ENCODE assay signal across 12 cellular contexts in genomic region chr20:26163890-26164289, GRCh38.
A peak's percentile ranks its signal among the peaks of the same experiment; 100 is the strongest.
DNase-seq lines count a peak whose midpoint lies in the region; ATAC-seq and TF ChIP-seq lines count a peak whose summit lies in the region.
"Had no signal": no experiment of that assay in that cellular context is flagged by ENCODE, and none has a peak within 500 bp of the region (broad histone marks: within the 10 kb centered on the region; RNA-seq: fewer than 3 reads in every experiment).

No MANE protein-coding gene starts in this region.

- no peak overlapping the region for H3K9ac ChIP-seq in smooth muscle cell (ENCODE audit: low read depth)

- 10% methylated on average over 2 of the region's 2 CpGs for WGBS in smooth muscle cell (ENCODE audit: low lambda C conversion rate)

- H3K4me2 ChIP-seq in smooth muscle cell = peak overlapping the region; percentile 13

- H3F3A ChIP-seq in smooth muscle cell (ENCODE audit: low read depth) = no peaks in the 10 kb centered on the region

- DNase-seq in H4 (ENCODE audit: low spot score) (peak; percentile 22), fibroblast of villous mesenchyme (ENCODE audit: low read depth) (peak; percentile 27), smooth muscle cell (lab: John Stamatoyannopoulos, UW; ENCODE audit: unreplicated experiment) (no peak), GM19240 (ENCODE audit: insufficient read length, low spot score) (no peak)
- DNase-seq in activated CD4-positive, alpha-beta T cell treated with anti-CD3 and anti-CD28 coated beads, Interleukin-2, amount 50 U/mL, for 1 hour = no peak
- DNase-seq: activated T-cell treated with anti-CD3 and anti-CD28 coated beads, Interleukin-2, amount 50 U/mL, for 72 hours; DMS53; NCI-H1105 treated with DMSO at 0.1 percent for 48 hours; stimulated activated CD4-positive, alpha-beta T cell treated with anti-CD3 and anti-CD28 coated beads, Interleukin-4, amount 100 ng/mL, for 4 hours; stomach had no signal

- H3K4me3 ChIP-seq in fibroblast of villous mesenchyme (ENCODE audit: low read depth, low read length) = no peak overlapping the region
- no peak overlapping the region for H3K4me3 ChIP-seq in smooth muscle cell
- H3K4me3 ChIP-seq: stomach had no signal

- H3K4me1 ChIP-seq in smooth muscle cell (ENCODE audit: low read depth) = peaks cover 3% of the 10 kb centered on the region
- H3K4me1 ChIP-seq: stomach had no signal

- H4K20me1 ChIP-seq in smooth muscle cell (ENCODE audit: low read depth) = no peaks in the 10 kb centered on the region

- no peaks in the 10 kb centered on the region for H3K79me2 ChIP-seq in smooth muscle cell (ENCODE audit: low read depth)

- H3K27me3 ChIP-seq in smooth muscle cell (ENCODE audit: low read depth) = no peaks in the 10 kb centered on the region
- H3K27me3 ChIP-seq: stomach had no signal

- ATAC-seq in SK-N-SH treated with all-trans-retinoic acid at 6 μM for 48 hours = peak; percentile 90
- ATAC-seq in HG03469 (IDR thresholded peaks at IDR 0.05; ENCODE audit: unreplicated experiment) = no peak
- ATAC-seq: activated T-cell treated with anti-CD3 and anti-CD28 coated beads, Interleukin-2, amount 50 U/mL, for 72 hours had no signal

- no peaks in the 10 kb centered on the region for H3K9me3 ChIP-seq in smooth muscle cell (replicated peaks; ENCODE audit: low read depth)
- H3K9me3 ChIP-seq: stomach had no signal

- no peak for TF ChIP-seq CTCF in fibroblast of villous mesenchyme (IDR thresholded peaks at IDR 0.05; ENCODE audit: insufficient read depth, low read depth, low read length)
- no peak for TF ChIP-seq CTCF in smooth muscle cell (IDR thresholded peaks at IDR 0.05; ENCODE audit: borderline replicate concordance, insufficient read depth, poor library complexity, severe bottlenecking)

- no peaks in the 10 kb centered on the region for H3K36me3 ChIP-seq in smooth muscle cell (ENCODE audit: low read depth)
- H3K36me3 ChIP-seq: stomach had no signal

- H3K27ac ChIP-seq in smooth muscle cell (ENCODE audit: low read depth) = peak overlapping the region; percentile 25
- H3K27ac ChIP-seq: stomach had no signal

- no peak overlapping the region for H2AFZ ChIP-seq in smooth muscle cell (ENCODE audit: low read depth)

TF ChIP-seq in SK-N-SH treated with all-trans-retinoic acid at 6 μM for 48 hours, 23 proteins besides CTCF, POLR2A, EP300 and RAD21:
- TF ChIP-seq CSRNP3 (CRISPR knock-in tag; IDR thresholded peaks at IDR 0.05) (no peak), OSR1 (CRISPR knock-in tag; IDR thresholded peaks at IDR 0.05) (no peak), ZNF565 (CRISPR knock-in tag; conservative IDR thresholded peaks at IDR 0.05; ENCODE audit: low read depth) (no peak), TOX (CRISPR knock-in tag; IDR thresholded peaks at IDR 0.05; ENCODE audit: borderline replicate concordance) (peak; percentile 38; the same call in 1 of the 2 replicates), SNAI2 (CRISPR knock-in tag; IDR thresholded peaks at IDR 0.05) (no peak), GLIS3 (CRISPR knock-in tag; IDR thresholded peaks at IDR 0.05) (no peak), ZFP30 (CRISPR knock-in tag; IDR thresholded peaks at IDR 0.05) (no peak), ISL1 (CRISPR knock-in tag; IDR thresholded peaks at IDR 0.05) (peak; percentile 90), ESRRG (CRISPR knock-in tag; IDR thresholded peaks at IDR 0.05) (no peak), ZNF70 (CRISPR knock-in tag; IDR thresholded peaks at IDR 0.05) (no peak), PATZ1 (CRISPR knock-in tag; IDR thresholded peaks at IDR 0.05; ENCODE audit: borderline replicate concordance) (no peak; the same call in 1 of the 2 replicates)

Comparison
In these comparisons a context has a peak if more than half of its experiments do, and no peak if none do; other contexts are left out.
1. DNase-seq: peak in H4 (single experiment) and fibroblast of villous mesenchyme (single experiment); none in smooth muscle cell (single experiment), GM19240 (single experiment) and activated CD4-positive, alpha-beta T cell treated with anti-CD3 and anti-CD28 coated beads, Interleukin-2, amount 50 U/mL, for 1 hour (single experiment).